ENCODE assay signal across 11 cellular contexts in the genomic region with DNA sequence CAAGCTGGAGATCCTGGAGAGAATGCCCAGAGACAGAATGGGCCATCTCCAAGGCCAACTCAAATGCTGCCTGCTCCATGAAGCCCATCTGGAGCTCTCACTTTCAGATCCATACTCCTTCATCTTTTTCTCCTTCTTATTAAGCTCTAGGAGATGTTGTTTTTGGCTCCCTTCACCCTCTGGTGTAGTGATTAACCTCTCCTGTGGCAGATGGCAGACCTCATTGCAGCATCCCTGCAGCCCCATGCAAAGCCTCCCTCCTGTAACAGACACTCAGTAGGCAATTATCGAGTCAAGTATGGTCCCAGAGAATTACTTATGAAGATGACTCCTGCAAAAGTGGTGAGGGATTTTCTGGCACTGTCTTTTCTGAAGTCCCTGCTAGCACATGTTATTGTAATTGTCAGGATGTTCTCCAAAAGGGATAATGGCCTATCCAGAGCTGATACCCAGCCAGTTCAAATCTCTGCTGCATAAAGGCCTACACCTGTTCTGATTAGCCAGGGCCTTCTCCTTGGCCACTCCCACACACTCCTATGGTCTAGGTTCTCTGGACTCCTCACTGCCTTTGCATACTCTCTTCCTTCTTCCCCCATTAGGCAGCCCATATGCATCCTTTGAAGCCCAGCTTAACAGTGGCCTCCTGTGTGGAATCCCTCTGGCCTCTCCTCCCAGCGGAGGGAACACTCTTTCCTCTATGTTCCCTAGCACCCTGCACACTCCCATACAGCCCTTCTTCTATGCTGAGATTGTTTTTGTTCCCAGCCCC. TPM values are rescaled to one million over a fixed set of nuclear protein-coding genes. Genes with fewer than 3 reads are reported as not detected.
DNase-seq lines count a peak whose midpoint lies in the region; ATAC-seq, FAIRE-seq and TF ChIP-seq lines count a peak whose summit lies in the region.
"Had no signal": no experiment of that assay in that cellular context is flagged by ENCODE, and none has a peak within 500 bp of the region (broad histone marks: within the 10 kb centered on the region; RNA-seq: fewer than 3 reads in every experiment).

No MANE protein-coding gene starts in this region.

- no peak overlapping the region for H3K4ac ChIP-seq in IMR-90 (ENCODE audit: low read depth, low read length)

- H3K27me3 ChIP-seq in IMR-90 (ENCODE audit: control insufficient read depth, insufficient read depth, low read length): no peaks in the 10 kb centered on the region; the same call in none of the 2 replicates
- no peaks in the 10 kb centered on the region for H3K27me3 ChIP-seq in HAP-1 (ENCODE audit: low read depth)
- no peaks in the 10 kb centered on the region for H3K27me3 ChIP-seq in pancreas
- H3K27me3 ChIP-seq: SJSA1, spleen had no signal

- in situ Hi-C loops in IMR-90 (cut with MboI; ENCODE audit: low sequenced_read_pairs) (no loop called here), HAP-1 (cut with MboI; ENCODE audit: low sequenced_read_pairs) (no loop called here)

- H3K4me2 ChIP-seq in IMR-90 (ENCODE audit: low read depth, low read length): no peak overlapping the region

- DNase-seq in DMS 273 (lab: John Stamatoyannopoulos, UW; ENCODE audit: unreplicated experiment) (peak; percentile 91), IMR-90 (peak; percentile 51), WTC11 (ENCODE audit: low spot score) (no peak), glomerular visceral epithelial cell (ENCODE audit: extremely low spot score) (peak; percentile 12), HAP-1 (ENCODE audit: low spot score in 2 of 2) (no peak), pancreas (no peak), DMS53 treated with DMSO at 0.1 percent for 48 hours (lab: John Stamatoyannopoulos, UW; ENCODE audit: unreplicated experiment) (no peak)
- DNase-seq: NCI-H2029 treated with DMSO at 0.1 percent for 48 hours, spleen had no signal

- peaks cover 6% of the 10 kb centered on the region for H3K9me3 Mint-ChIP-seq in WTC11

- no peak overlapping the region for H3K4me3 ChIP-seq in IMR-90 (ENCODE audit: insufficient read depth, low read depth, low read length)
- H3K4me3 ChIP-seq in HAP-1: no peak overlapping the region
- no peak overlapping the region for H3K4me3 ChIP-seq in pancreas
- H3K4me3 ChIP-seq: SJSA1, spleen had no signal

- H3K4me1 Mint-ChIP-seq in WTC11: peaks cover 24% of the 10 kb centered on the region

- no peak overlapping the region for H2AFZ ChIP-seq in IMR-90 (replicated peaks; ENCODE audit: low read length, poor library complexity)

- intact Hi-C loops in IMR-90 (cut with micrococcal nuclease): no loop called here
- intact Hi-C loops in pancreas (cut with DNase I): no loop called here

- H2AK9ac ChIP-seq in IMR-90 (replicated peaks; ENCODE audit: low read depth, low read length, poor library complexity): no peak overlapping the region

- no peaks in the 10 kb centered on the region for H4K20me1 ChIP-seq in IMR-90 (ENCODE audit: insufficient read depth, low read length)

- no peak overlapping the region for H2AK5ac ChIP-seq in IMR-90 (ENCODE audit: low read depth, low read length)

- H4K5ac ChIP-seq in IMR-90 (ENCODE audit: low read depth, low read length): no peak overlapping the region

- POLR2A ChIA-PET in IMR-90 (lab: Charles Lee; ENCODE audit: unreplicated experiment): no interaction called here
- POLR2A ChIA-PET in WTC11 (lab: Charles Lee): no interaction called here

- H3K4me1 ChIP-seq in IMR-90 (ENCODE audit: control insufficient read depth, insufficient read depth, low read length) (no peaks in the 10 kb centered on the region), HAP-1 (peaks cover 16% of the 10 kb centered on the region), pancreas (no peaks in the 10 kb centered on the region)

- H4K91ac ChIP-seq in IMR-90 (ENCODE audit: insufficient read depth, low read depth, low read length): no peak overlapping the region

- no peak overlapping the region for H2BK5ac ChIP-seq in IMR-90 (ENCODE audit: low read depth, low read length, poor library complexity, severe bottlenecking)

- H3K27ac ChIP-seq in IMR-90 (ENCODE audit: insufficient read depth, low read length) (no peak overlapping the region), pancreas (no peak overlapping the region)
- H3K27ac ChIP-seq: SJSA1 had no signal

- H3K79me1 ChIP-seq in IMR-90 (ENCODE audit: low read depth in 1 of 2, low read length in 2 of 2): no peaks in the 10 kb centered on the region

- CTCF ChIA-PET in IMR-90 (lab: Yijun Ruan, JAX) (interaction anchor here (0.5 kb wide), 1 partner anchor 18 kb away, joined by 3 read pairs; no protein-coding TSS in a partner anchor), WTC11 (lab: Charles Lee) (interaction anchor here (1.2 kb wide), 1 partner anchor 17 kb away, joined by 5 read pairs; no protein-coding TSS in a partner anchor)

- WGBS in IMR-90 (ENCODE audit: extremely low coverage in 2 of 2, insufficient read length in 1 of 2), 2 experiments: no CpG with 5 or more reads among the region's 2 CpGs
- WGBS in pancreas, 2 donors: 73 to 75% methylated on average over 2 of the region's 2 CpGs

- H3K9me1 ChIP-seq in IMR-90 (ENCODE audit: insufficient read depth, low read length): no peaks in the 10 kb centered on the region; the same call in 1 of the 2 replicates

- no peak overlapping the region for H3K14ac ChIP-seq in IMR-90 (replicated peaks; ENCODE audit: low read depth, low read length)

- dilution Hi-C loops in IMR-90 (cut with HindIII; ENCODE audit: low sequenced_read_pairs, unreplicated experiment): no loop called here

- FAIRE-seq in pancreas (lab: Jason Lieb, UNC): no peak
- FAIRE-seq: D721Med had no signal

- TF ChIP-seq POLR2A in IMR-90 (IDR thresholded peaks at IDR 0.05; ENCODE audit: low read depth, low read length): no peak

- no peak overlapping the region for H3K27ac Mint-ChIP-seq in WTC11

- H3K23ac ChIP-seq in IMR-90 (ENCODE audit: low read depth, low read length): no peak overlapping the region

- no peak overlapping the region for H2BK15ac ChIP-seq in IMR-90 (ENCODE audit: low read depth, low read length)

- no peaks in the 10 kb centered on the region for H3K9me3 ChIP-seq in IMR-90 (ENCODE audit: control insufficient read depth, insufficient read depth, low read length)
- H3K9me3 ChIP-seq in HAP-1: no peaks in the 10 kb centered on the region
- H3K9me3 ChIP-seq in pancreas: no peaks in the 10 kb centered on the region
- H3K9me3 ChIP-seq: SJSA1, spleen had no signal

- TF ChIP-seq CTCF in IMR-90 (conservative IDR thresholded peaks at IDR 0.05; ENCODE audit: low read depth, low read length): no peak
- no peak for TF ChIP-seq CTCF in WTC11 (IDR thresholded peaks at IDR 0.05)
- TF ChIP-seq CTCF in pancreas (IDR thresholded peaks at IDR 0.05): no peak

- no peak overlapping the region for H3K9ac ChIP-seq in IMR-90 (ENCODE audit: low read depth, low read length)

- H3K27me3 Mint-ChIP-seq in WTC11 (ENCODE audit: low read depth): peaks cover 3% of the 10 kb centered on the region; the same call in 1 of the 2 replicates

- H3K36me3 ChIP-seq in IMR-90 (ENCODE audit: control insufficient read depth, insufficient read depth, low read length) (no peaks in the 10 kb centered on the region), HAP-1 (replicated peaks) (no peaks in the 10 kb centered on the region), pancreas (no peaks in the 10 kb centered on the region)
- H3K36me3 ChIP-seq: SJSA1, spleen had no signal

- H2BK20ac ChIP-seq in IMR-90 (ENCODE audit: low read depth, low read length): no peak overlapping the region

- no peak for TF ChIP-seq RAD21 in IMR-90 (IDR thresholded peaks at IDR 0.05; ENCODE audit: low read length)

- H4K8ac ChIP-seq in IMR-90 (ENCODE audit: low read depth in 2 of 2, low read length in 2 of 2): no peak overlapping the region

- H3K56ac ChIP-seq in IMR-90 (ENCODE audit: extremely low read depth, insufficient read depth, low read length): no peak overlapping the region

- no peak overlapping the region for H3K18ac ChIP-seq in IMR-90 (ENCODE audit: low read depth, low read length)

- ATAC-seq in IMR-90 (ENCODE audit: low read depth): no peak
- ATAC-seq in WTC11: peak; percentile 89
- ATAC-seq in pancreas: no peak

- no TSS peak for BruUV-seq in IMR-90 (replicated peaks; lab: Mats Ljungman, UMichigan)

- no peak overlapping the region for H3K4me3 Mint-ChIP-seq in WTC11

- no peak overlapping the region for H2BK120ac ChIP-seq in IMR-90 (ENCODE audit: low read depth, low read length)

- H3K36me3 Mint-ChIP-seq in WTC11: no peaks in the 10 kb centered on the region

TF ChIP-seq in IMR-90, 13 proteins besides CTCF, POLR2A, EP300 and RAD21 (continues in another document):
- TF ChIP-seq BHLHE40 (IDR thresholded peaks at IDR 0.05; ENCODE audit: low read depth, low read length): no peak
- no peak for TF ChIP-seq FOS (IDR thresholded peaks at IDR 0.05; ENCODE audit: low read depth, low read length)
- no peak for TF ChIP-seq MAZ (IDR thresholded peaks at IDR 0.05; ENCODE audit: borderline replicate concordance, low read depth, low read length)
- no peak for TF ChIP-seq MAFK (IDR thresholded peaks at IDR 0.05; ENCODE audit: low read depth, low read length)
- TF ChIP-seq NFE2L2 (IDR thresholded peaks at IDR 0.05; ENCODE audit: low read depth, low read length): no peak

TF ChIP-seq in WTC11, 78 proteins besides CTCF, POLR2A, EP300 and RAD21 (continues in another document):
- TF ChIP-seq NFE2L1 (CRISPR knock-in tag; IDR thresholded peaks at IDR 0.05) (0 out of 2 replicates have a peak, but pooled peaks have one; percentile 13), HMGA2 (CRISPR knock-in tag; IDR thresholded peaks at IDR 0.05) (no peak), TEAD1 (CRISPR knock-in tag; IDR thresholded peaks at IDR 0.05) (no peak), ZNF219 (CRISPR knock-in tag; IDR thresholded peaks at IDR 0.05; ENCODE audit: borderline replicate concordance) (no peak), OVOL2 (CRISPR knock-in tag; IDR thresholded peaks at IDR 0.05; ENCODE audit: borderline replicate concordance) (no peak)
- TF ChIP-seq, protein P1, sequence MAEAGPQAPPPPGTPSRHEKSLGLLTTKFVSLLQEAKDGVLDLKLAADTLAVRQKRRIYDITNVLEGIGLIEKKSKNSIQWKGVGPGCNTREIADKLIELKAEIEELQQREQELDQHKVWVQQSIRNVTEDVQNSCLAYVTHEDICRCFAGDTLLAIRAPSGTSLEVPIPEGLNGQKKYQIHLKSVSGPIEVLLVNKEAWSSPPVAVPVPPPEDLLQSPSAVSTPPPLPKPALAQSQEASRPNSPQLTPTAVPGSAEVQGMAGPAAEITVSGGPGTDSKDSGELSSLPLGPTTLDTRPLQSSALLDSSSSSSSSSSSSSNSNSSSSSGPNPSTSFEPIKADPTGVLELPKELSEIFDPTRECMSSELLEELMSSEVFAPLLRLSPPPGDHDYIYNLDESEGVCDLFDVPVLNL (CRISPR knock-in tag; IDR thresholded peaks at IDR 0.05; ENCODE audit: borderline replicate concordance, low read depth): no peak

RNA-seq across cellular contexts. Expression of a gene that starts 43.7 kb away (rescaled TPM):
- total RNA-seq in IMR-90 (2012; rRNA removed) (5.6 and 7.8 TPM in 2 replicates), WTC11 (2021) (9.1 to 12.5 TPM (median 11.0 TPM) in 3 replicates), pancreas (1 to 10 TPM; 3.4 to 9.5 (median 4.6) TPM)
- polyA plus RNA-seq in IMR-90 (2012; rRNA removed) (4.8 and 5.7 TPM in 2 replicates), pancreas (10 to 100 TPM in 1 of 2 donors, 1 to 10 TPM in 1; 5.8 to 10.4 TPM)
- 0.52 and 0.65 TPM in 2 replicates for polyA plus RNA-seq in IMR-90 (2012; cell fraction: cytosol; rRNA removed)
- polyA plus RNA-seq in IMR-90 (2012; cell fraction: nucleus; rRNA removed; ENCODE audit: low replicate concordance): 4.1 and 33.0 TPM in 2 replicates

Comparison
In these comparisons a context has a peak if more than half of its experiments do, and no peak if none do; other contexts are left out.
1. DNase-seq: peak in DMS 273 (single experiment), IMR-90 (single experiment) and glomerular visceral epithelial cell (single experiment); none in WTC11 (single experiment), HAP-1 (0 of 2), pancreas (0 of 6) and DMS53 treated with DMSO at 0.1 percent for 48 hours (single experiment).